In the genomic region with DNA sequence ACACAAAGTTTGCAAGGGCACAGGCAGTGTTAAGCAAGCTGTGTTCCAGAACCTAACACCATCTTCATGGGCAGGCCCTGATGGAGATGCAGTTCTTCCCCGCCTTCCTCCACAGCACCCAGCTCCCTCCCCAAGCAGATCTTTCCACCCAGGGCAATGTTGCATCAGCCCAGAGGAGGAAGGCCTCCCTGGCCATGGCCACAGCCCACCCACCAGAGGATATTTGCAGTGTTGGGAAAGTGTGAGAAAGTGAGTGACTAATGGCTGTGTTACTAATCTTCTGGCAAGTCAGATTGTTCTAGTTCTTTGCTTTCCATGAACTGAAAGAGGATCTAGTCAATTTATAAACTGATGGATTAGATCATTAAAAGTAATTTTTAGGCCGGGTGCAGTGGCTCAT, we compare ENCODE assay signal across 10 cellular contexts. TPM values are rescaled to one million over a fixed set of nuclear protein-coding genes. Genes with fewer than 3 reads are reported as not detected.
DNase-seq lines count a peak whose midpoint lies in the region; ATAC-seq, FAIRE-seq and TF ChIP-seq lines count a peak whose summit lies in the region.
"Had no signal": no experiment of that assay in that cellular context is flagged by ENCODE, and none has a peak within 500 bp of the region (broad histone marks: within the 10 kb centered on the region; RNA-seq: fewer than 3 reads in every experiment).

No MANE protein-coding gene starts in this region.

- H3K4me3 ChIP-seq in bronchial epithelial cell (ENCODE audit: low read depth, low read length) (no peak overlapping the region), parathyroid adenoma (ENCODE audit: low read depth, low read length) (no peak overlapping the region)

- H3K36me3 ChIP-seq in bronchial epithelial cell (ENCODE audit: control insufficient read depth, insufficient read depth, low read length) (no peaks in the 10 kb centered on the region), parathyroid adenoma (ENCODE audit: control insufficient read depth, insufficient read depth, low read length) (no peaks in the 10 kb centered on the region)

- H3K9me3 ChIP-seq in parathyroid adenoma (ENCODE audit: control insufficient read depth, low read length), result no peaks in the 10 kb centered on the region

- H3K79me2 ChIP-seq in parathyroid adenoma, result no peaks in the 10 kb centered on the region

- H2AFZ ChIP-seq in parathyroid adenoma, result peak overlapping the region; percentile 42

- no peak overlapping the region for H3K9ac ChIP-seq in parathyroid adenoma

- DNase-seq in AG08395 (ENCODE audit: low spot score) (peak; percentile 79), HK-2 (ENCODE audit: unreplicated experiment) (peak; percentile 54), bronchial epithelial cell (ENCODE audit: low read depth) (peak; percentile 94), T-helper 9 cell (no peak)

- no peak for TF ChIP-seq CTCF in bronchial epithelial cell (IDR thresholded peaks at IDR 0.05; ENCODE audit: insufficient read depth, low read length, severe bottlenecking)
- no peak for TF ChIP-seq CTCF in parathyroid adenoma (IDR thresholded peaks at IDR 0.05)

- peaks cover 12% of the 10 kb centered on the region for H3K4me1 ChIP-seq in parathyroid adenoma

- H3K4me2 ChIP-seq in parathyroid adenoma (ENCODE audit: low read length), result no peak overlapping the region

- ATAC-seq in HG03108 (IDR thresholded peaks at IDR 0.05; ENCODE audit: unreplicated experiment) (no peak), GM21526 (IDR thresholded peaks at IDR 0.05; ENCODE audit: low FRiP score, unreplicated experiment) (no peak), GM21528 (IDR thresholded peaks at IDR 0.05; ENCODE audit: low FRiP score, unreplicated experiment) (no peak)

- H3K27ac ChIP-seq in parathyroid adenoma, result no peak overlapping the region

- no peaks in the 10 kb centered on the region for H3K27me3 ChIP-seq in bronchial epithelial cell (ENCODE audit: control insufficient read depth, insufficient read depth, low read length)
- H3K27me3 ChIP-seq in parathyroid adenoma (ENCODE audit: control insufficient read depth, insufficient read depth, low read length), result no peaks in the 10 kb centered on the region

- FAIRE-seq in bronchial epithelial cell (lab: Jason Lieb, UNC), result peak; percentile 97
- FAIRE-seq: endometrium had no signal

RNA-seq across cellular contexts. Expression of a gene that starts 42.0 kb away (rescaled TPM):
- total RNA-seq in bronchial epithelial cell, result 0.26 and 1.8 TPM in 2 replicates
- total RNA-seq: RPMI7951 had no signal
